ENCODE assay signal across 8 cellular contexts in the genomic region with DNA sequence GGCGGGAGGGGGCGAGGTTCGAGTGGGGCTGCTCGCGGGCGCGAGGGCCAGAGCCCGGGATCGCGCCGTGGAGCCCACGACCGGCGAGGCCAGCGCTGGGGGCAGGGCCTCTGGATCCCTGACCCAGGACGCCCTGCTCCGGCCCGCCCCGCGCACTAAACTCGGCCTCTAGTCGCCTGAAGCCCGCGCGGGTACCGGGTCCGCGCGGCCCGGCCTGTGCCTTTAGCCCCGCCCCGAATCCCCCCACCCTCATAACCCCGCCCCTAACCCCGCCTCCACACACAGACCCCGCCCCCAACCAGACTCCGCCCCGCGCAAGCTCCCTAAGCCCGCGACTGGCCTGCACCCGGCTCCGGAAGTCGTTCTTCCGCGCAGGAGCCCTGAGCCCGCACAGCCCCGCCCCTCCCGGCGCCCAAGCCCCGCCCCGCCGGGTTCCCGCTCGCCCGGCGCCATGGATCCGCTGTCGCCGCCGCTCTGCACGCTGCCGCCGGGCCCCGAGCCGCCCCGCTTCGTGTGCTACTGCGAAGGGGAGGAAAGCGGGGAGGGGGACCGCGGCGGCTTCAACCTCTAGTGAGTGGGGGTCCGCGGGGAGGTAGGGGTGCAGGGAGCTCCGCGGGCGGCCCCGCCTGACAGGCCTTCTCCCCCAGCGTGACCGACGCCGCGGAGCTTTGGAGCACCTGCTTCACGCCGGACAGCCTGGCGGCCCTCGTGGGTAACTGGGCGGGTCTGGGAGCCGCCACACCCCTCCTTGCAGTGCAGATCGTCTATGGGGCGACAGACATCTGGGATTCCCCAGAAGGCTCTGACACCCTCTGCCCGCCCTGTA. TPM values are rescaled to one million over a fixed set of nuclear protein-coding genes. Genes with fewer than 3 reads are reported as not detected.
A peak's percentile ranks its signal among the peaks of the same experiment; 100 is the strongest.
DNase-seq lines count a peak whose midpoint lies in the region; ATAC-seq, FAIRE-seq and TF ChIP-seq lines count a peak whose summit lies in the region.

A gene with protein sequence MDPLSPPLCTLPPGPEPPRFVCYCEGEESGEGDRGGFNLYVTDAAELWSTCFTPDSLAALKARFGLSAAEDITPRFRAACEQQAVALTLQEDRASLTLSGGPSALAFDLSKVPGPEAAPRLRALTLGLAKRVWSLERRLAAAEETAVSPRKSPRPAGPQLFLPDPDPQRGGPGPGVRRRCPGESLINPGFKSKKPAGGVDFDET (plus strand): TSS at position 430 of the 826 bp plus-strand sequence. CDS start 22 bp downstream, at position 452.

- DNase-seq in AG04450 (ENCODE audit: low read depth, low spot score) (peak; percentile 57), NCI-H345 (lab: John Stamatoyannopoulos, UW) (peak; percentile 90), kidney (peak; percentile 98)
- peak; percentile 89 for DNase-seq in central memory CD8-positive, alpha-beta T cell (ENCODE audit: low spot score in 2 of 2)
- DNase-seq in stimulated activated CD4-positive, alpha-beta T cell treated with anti-CD3 and anti-CD28 coated beads, Interleukin-15, amount 100 ng/mL, for 1 hour (ENCODE audit: low read depth in 1 of 2, low spot score in 1 of 2), result peak; percentile 89 to 97

- no peak for FAIRE-seq in kidney (lab: Jason Lieb, UNC)

- H3K4me3 ChIP-seq in AG04450 (ENCODE audit: low read depth, low read length), result peak within 1 kb of the TSS; percentile 74
- peak within 1 kb of the TSS; percentile 77 for H3K4me3 ChIP-seq in kidney (ENCODE audit: low read length in 2 of 2)

- H3K27ac Mint-ChIP-seq in central memory CD8-positive, alpha-beta T cell (ENCODE audit: low read depth), result peak within 1 kb of the TSS; percentile 93

- H3K4me1 Mint-ChIP-seq in central memory CD8-positive, alpha-beta T cell, result peaks cover 18% of the 10 kb centered on the region

- peak within 1 kb of the TSS; percentile 85 for H3K4me3 Mint-ChIP-seq in central memory CD8-positive, alpha-beta T cell

- no peaks in the 10 kb centered on the region for H3K9me3 Mint-ChIP-seq in central memory CD8-positive, alpha-beta T cell

- H3K27ac ChIP-seq in AG04450 (ENCODE audit: low read depth, low read length) (no peak within 1 kb of the TSS), kidney (ENCODE audit: low read depth in 2 of 2, low read length in 2 of 2) (peak within 1 kb of the TSS; percentile 51 to 53)

- intact Hi-C loops in kidney (cut with DNase I), result no loop called here

- peaks cover 10 to 16% of the 10 kb centered on the region in 2 donors for H3K4me1 ChIP-seq in kidney (ENCODE audit: control insufficient read depth in 1 of 2, insufficient read depth in 1 of 2, low read depth in 1 of 2, low read length in 2 of 2)

- peaks cover 6% of the 10 kb centered on the region for H3K27me3 ChIP-seq in AG04450 (ENCODE audit: control insufficient read depth, insufficient read depth, low read length)

- H3K9me3 ChIP-seq in AG04450 (ENCODE audit: control insufficient read depth, insufficient read depth, low read length), result peaks cover 12% of the 10 kb centered on the region
- no peaks in the 10 kb centered on the region for H3K9me3 ChIP-seq in kidney (ENCODE audit: control insufficient read depth in 1 of 2, low read length in 2 of 2)

- peaks cover 0 to 5% of the 10 kb centered on the region in 2 donors for H3K36me3 ChIP-seq in kidney (ENCODE audit: control insufficient read depth in 1 of 2, insufficient read depth in 2 of 2, low read length in 2 of 2)

- CTCF ChIA-PET in AG04450 (lab: Charles Lee), result interaction anchor here (0.6 to 2.8 kb wide), 4 partner anchors 37 to 72 kb away, joined by 3 to 11 read pairs (median 3); no protein-coding TSS in a partner anchor

- no peak for TF ChIP-seq CTCF in AG04450 (IDR thresholded peaks at IDR 0.05; ENCODE audit: low read depth, low read length)
- TF ChIP-seq CTCF in kidney (IDR thresholded peaks at IDR 0.05; ENCODE audit: borderline replicate concordance, extremely low read depth, insufficient read depth), result no peak

- H3K27me3 Mint-ChIP-seq in central memory CD8-positive, alpha-beta T cell, result no peaks in the 10 kb centered on the region

- H3K9ac ChIP-seq in kidney (ENCODE audit: low read length in 2 of 2), result peak within 1 kb of the TSS; percentile 65 to 73

- peaks cover 22% of the 10 kb centered on the region for H3K36me3 Mint-ChIP-seq in central memory CD8-positive, alpha-beta T cell (ENCODE audit: insufficient read depth)

- peak; percentile 80 for ATAC-seq in GM18867 (IDR thresholded peaks at IDR 0.05; ENCODE audit: unreplicated experiment)
- ATAC-seq in HG03103 (IDR thresholded peaks at IDR 0.05; ENCODE audit: low read depth, unreplicated experiment), result peak; percentile 78
- ATAC-seq in activated CD4-positive, CD25-positive, alpha-beta regulatory T cell treated with anti-CD3 and anti-CD28 coated beads, Interleukin-2, amount 50 U/mL, for 24 hours, result peak; percentile 83 to 89
- ATAC-seq in central memory CD8-positive, alpha-beta T cell (replicated peaks; ENCODE audit: extremely low read depth, poor library complexity, severe bottlenecking), result peak; percentile 81

- POLR2A ChIA-PET in AG04450 (lab: Yijun Ruan, JAX), result interaction anchor here (0.6 to 1.1 kb wide), 4 partner anchors 8 to 284 kb away, joined by 3 to 4 read pairs (median 3); a partner anchor contains a TSS

RNA-seq across cellular contexts. Expression of the gene that starts here (rescaled TPM):
- polyA plus RNA-seq in AG04450 (2011; rRNA removed) (6.0 and 6.7 TPM in 2 replicates), kidney (ENCODE audit: insufficient read depth, low read depth, low replicate concordance) (80.9 TPM)
- 1.6 and 3.1 TPM in 2 replicates for polyA minus RNA-seq in AG04450 (2011; rRNA and poly(A)+ RNA removed)
- total RNA-seq in kidney, result 54.2 TPM

Comparison
In these comparisons a context has a peak if more than half of its experiments do, and no peak if none do; other contexts are left out.
1. RNA of the gene that starts here (polyA plus RNA-seq): 80.9 TPM in kidney (single experiment); 6.0 to 6.7 TPM in AG04450; every median in the first group is over 10 times any median in the second.
2. Peak in every context shown above with its lines, with median percentiles within 50 percentile points of each other: DNase-seq and ATAC-seq.